Comparison of ENCODE assay signal across 23 cellular contexts in the genomic region with DNA sequence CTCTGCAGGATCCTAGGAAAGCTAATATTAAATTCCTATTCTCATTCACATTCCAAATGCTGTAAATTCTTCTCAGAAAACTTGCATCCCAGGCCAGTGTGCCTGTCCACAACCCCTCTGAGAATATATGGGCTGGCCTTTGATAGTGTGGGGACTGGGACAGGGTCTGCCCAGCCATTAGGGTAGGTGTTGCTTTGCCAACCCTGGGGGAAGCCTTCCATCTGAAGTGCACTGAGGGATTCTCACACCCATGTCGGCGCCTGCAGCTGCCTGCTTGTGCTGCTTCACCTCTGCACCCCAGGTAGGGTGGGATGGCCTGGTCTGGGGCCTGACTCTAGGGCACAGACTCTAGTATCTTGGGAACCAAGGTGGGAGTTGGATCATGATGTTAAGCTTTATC. TPM values are rescaled to one million over a fixed set of nuclear protein-coding genes. Genes with fewer than 3 reads are reported as not detected.
DNase-seq lines count a peak whose midpoint lies in the region; ATAC-seq and TF ChIP-seq lines count a peak whose summit lies in the region.
"Had no signal": no experiment of that assay in that cellular context is flagged by ENCODE, and none has a peak within 500 bp of the region (broad histone marks: within the 10 kb centered on the region; RNA-seq: fewer than 3 reads in every experiment).

No MANE protein-coding gene starts in this region.

- H3K9me3 ChIP-seq in endodermal cell (ENCODE audit: control insufficient read depth, low read length): no peaks in the 10 kb centered on the region
- H3K9me3 ChIP-seq: BE2C, BLaER1 had no signal

- ATAC-seq in activated CD8-positive, alpha-beta memory T cell treated with anti-CD3 and anti-CD28 coated beads, Interleukin-2, amount 10 ng/mL, durations not matched to agents 7 days and 5 days: no peak
- no peak for ATAC-seq in GM21367 (IDR thresholded peaks at IDR 0.05; ENCODE audit: unreplicated experiment)
- ATAC-seq: GM12878 had no signal

- DNase-seq in activated CD8-positive, alpha-beta memory T cell treated with anti-CD3 and anti-CD28 coated beads, Interleukin-2, amount 10 ng/mL, durations not matched to agents 7 days and 5 days: peak; percentile 26
- no peak for DNase-seq in activated CD8-positive, alpha-beta memory T cell treated with anti-CD3 and anti-CD28 coated beads for 24 hours
- no peak for DNase-seq in endodermal cell
- no peak for DNase-seq in germinal center (ENCODE audit: low spot score)
- DNase-seq: 8988T; ACHN; BE2C; C1 segment of cervical spinal cord; CD4-positive, alpha-beta memory T cell; CD4-positive, CD25-positive, alpha-beta regulatory T cell; CD8-positive, alpha-beta memory T cell; COR-L47; DMS 273 treated with DMSO at 0.1 percent for 48 hours; DMS153; DMS53; DMS79; DND-41; EL; GDM1 had no signal

- TF ChIP-seq CTCF in endodermal cell (conservative IDR thresholded peaks at IDR 0.05): no peak

- H3K27me3 ChIP-seq in endodermal cell (ENCODE audit: control insufficient read depth, insufficient read depth, low read length, poor library complexity, severe bottlenecking): no peaks in the 10 kb centered on the region
- H3K27me3 ChIP-seq: BE2C, BLaER1 had no signal

- 90 to 94% methylated on average over 2 of the region's 2 CpGs for WGBS in endodermal cell (ENCODE audit: insufficient coverage in 1 of 2, insufficient read length in 1 of 2), 2 experiments

- no peak overlapping the region for H3K9ac ChIP-seq in endodermal cell (ENCODE audit: extremely low read depth, low read length, poor library complexity, severe bottlenecking)
- H3K9ac ChIP-seq: BLaER1 had no signal

- no peaks in the 10 kb centered on the region for H3K27me3 Mint-ChIP-seq in activated CD8-positive, alpha-beta memory T cell treated with anti-CD3 and anti-CD28 coated beads, Interleukin-2, amount 10 ng/mL, durations not matched to agents 7 days and 5 days
- H3K27me3 Mint-ChIP-seq in endodermal cell (ENCODE audit: insufficient read depth): no peaks in the 10 kb centered on the region
- H3K27me3 Mint-ChIP-seq: CD4-positive, alpha-beta memory T cell; CD4-positive, CD25-positive, alpha-beta regulatory T cell; CD8-positive, alpha-beta memory T cell had no signal

- no peak overlapping the region for H3K4me3 Mint-ChIP-seq in activated CD8-positive, alpha-beta memory T cell treated with anti-CD3 and anti-CD28 coated beads, Interleukin-2, amount 10 ng/mL, durations not matched to agents 7 days and 5 days
- H3K4me3 Mint-ChIP-seq in endodermal cell: no peak overlapping the region
- H3K4me3 Mint-ChIP-seq: CD14-positive monocyte; CD4-positive, alpha-beta memory T cell; CD4-positive, CD25-positive, alpha-beta regulatory T cell; CD8-positive, alpha-beta memory T cell had no signal

- H3K36me3 Mint-ChIP-seq in activated CD8-positive, alpha-beta memory T cell treated with anti-CD3 and anti-CD28 coated beads, Interleukin-2, amount 10 ng/mL, durations not matched to agents 7 days and 5 days: peaks cover 6% of the 10 kb centered on the region
- peaks cover 65% of the 10 kb centered on the region for H3K36me3 Mint-ChIP-seq in endodermal cell (ENCODE audit: low read depth)

- H3K4me1 Mint-ChIP-seq in activated CD8-positive, alpha-beta memory T cell treated with anti-CD3 and anti-CD28 coated beads, Interleukin-2, amount 10 ng/mL, durations not matched to agents 7 days and 5 days: no peaks in the 10 kb centered on the region
- peaks cover 6% of the 10 kb centered on the region for H3K4me1 Mint-ChIP-seq in endodermal cell
- H3K4me1 Mint-ChIP-seq: CD14-positive monocyte had no signal

- H3K4me3 ChIP-seq in endodermal cell (ENCODE audit: low read length): no peak overlapping the region
- H3K4me3 ChIP-seq: BLaER1, GM12878 had no signal

- H3K4me1 ChIP-seq in endodermal cell (ENCODE audit: control insufficient read depth, insufficient read depth, low read length): no peaks in the 10 kb centered on the region
- H3K4me1 ChIP-seq: BE2C had no signal

- peaks cover 70% of the 10 kb centered on the region for H3K36me3 ChIP-seq in endodermal cell (ENCODE audit: control insufficient read depth, insufficient read depth, low read length)

- no peaks in the 10 kb centered on the region for H3K9me3 Mint-ChIP-seq in activated CD8-positive, alpha-beta memory T cell treated with anti-CD3 and anti-CD28 coated beads, Interleukin-2, amount 10 ng/mL, durations not matched to agents 7 days and 5 days (ENCODE audit: low read depth)
- no peaks in the 10 kb centered on the region for H3K9me3 Mint-ChIP-seq in endodermal cell
- H3K9me3 Mint-ChIP-seq: CD14-positive monocyte; CD4-positive, alpha-beta memory T cell; CD4-positive, CD25-positive, alpha-beta regulatory T cell; CD8-positive, alpha-beta memory T cell had no signal

- no peak overlapping the region for H3K27ac Mint-ChIP-seq in activated CD8-positive, alpha-beta memory T cell treated with anti-CD3 and anti-CD28 coated beads, Interleukin-2, amount 10 ng/mL, durations not matched to agents 7 days and 5 days
- H3K27ac Mint-ChIP-seq in endodermal cell: peak overlapping the region; percentile 59
- H3K27ac Mint-ChIP-seq: CD4-positive, alpha-beta memory T cell had no signal

- CTCF ChIA-PET in activated CD8-positive, alpha-beta memory T cell treated with anti-CD3 and anti-CD28 coated beads, Interleukin-2, amount 10 ng/mL, durations not matched to agents 7 days and 5 days (lab: Charles Lee): interaction anchor here (0.7 to 5.2 kb wide), 14 partner anchors 8 to 364 kb away, joined by 3 to 78 read pairs (median 6); a partner anchor contains a TSS

- no peak overlapping the region for H3K27ac ChIP-seq in endodermal cell (ENCODE audit: low read depth, low read length)
- H3K27ac ChIP-seq: BLaER1 had no signal

RNA-seq across cellular contexts. Expression of a gene that starts 15.2 kb away (rescaled TPM):
- total RNA-seq in activated CD8-positive, alpha-beta memory T cell treated with anti-CD3 and anti-CD28 coated beads, Interleukin-2, amount 10 ng/mL, durations not matched to agents 7 days and 5 days: 10 to 100 TPM; 19.7 to 23.8 TPM
- total RNA-seq in endodermal cell: 10 to 100 TPM; 11.9 to 13.8 TPM
- polyA plus RNA-seq in endodermal cell (2013, experiment 1 of 2): 14.8 TPM
- 13.3 TPM for polyA plus RNA-seq in endodermal cell (2013, experiment 2 of 2)

RNA-seq across cellular contexts. Expression of a gene that starts 27.2 kb away (rescaled TPM):
- 1 to 10 TPM; 4.6 to 6.4 TPM for total RNA-seq in activated CD8-positive, alpha-beta memory T cell treated with anti-CD3 and anti-CD28 coated beads, Interleukin-2, amount 10 ng/mL, durations not matched to agents 7 days and 5 days
- 100 to 1,000 TPM; 108 to 112 TPM for total RNA-seq in endodermal cell
- polyA plus RNA-seq in endodermal cell (2013, experiment 1 of 2): 41.1 TPM
- polyA plus RNA-seq in endodermal cell (2013, experiment 2 of 2): 43.0 TPM

Comparison
In these comparisons a context has a peak if more than half of its experiments do, and no peak if none do; other contexts are left out.
1. RNA of a gene that starts 27.2 kb away (total RNA-seq): 108 to 112 TPM in endodermal cell; 4.6 to 6.4 TPM in activated CD8-positive, alpha-beta memory T cell treated with anti-CD3 and anti-CD28 coated beads, Interleukin-2, amount 10 ng/mL, durations not matched to agents 7 days and 5 days; every median in the first group is over 10 times any median in the second.